Comparison of ENCODE assay signal across 8 cellular contexts in genomic region chr10:111598433-111599059, GRCh38.
A peak's percentile ranks its signal among the peaks of the same experiment; 100 is the strongest.
DNase-seq lines count a peak whose midpoint lies in the region; ATAC-seq and TF ChIP-seq lines count a peak whose summit lies in the region.

No MANE protein-coding gene starts in this region.

- ATAC-seq in GM18519 (IDR thresholded peaks at IDR 0.05; ENCODE audit: low FRiP score, unreplicated experiment) (peak; percentile 97), HG02970 (IDR thresholded peaks at IDR 0.05; ENCODE audit: low FRiP score, unreplicated experiment) (peak; percentile 85), gastroesophageal sphincter (no peak)

- peak; percentile 48 for DNase-seq in CD1c-positive myeloid dendritic cell (ENCODE audit: extremely low spot score)
- peak; percentile 3 for DNase-seq in NCI-H345 treated with DMSO at 0.1 percent for 48 hours (lab: John Stamatoyannopoulos, UW; ENCODE audit: unreplicated experiment)
- DNase-seq in activated T-cell treated with anti-CD3 and anti-CD28 coated beads for 24 hours (ENCODE audit: low read depth), result peak; percentile 11
- DNase-seq in pons (ENCODE audit: low spot score), result peak; percentile 78
- no peak for DNase-seq in T1000 (lab: John Stamatoyannopoulos, UW)

- TF ChIP-seq EP300 in gastroesophageal sphincter (IDR thresholded peaks at IDR 0.05), result no peak

- no peak overlapping the region for H3K27ac ChIP-seq in gastroesophageal sphincter

- 77 to 100% methylated on average over 1 to 2 of the region's 6 CpGs for WGBS in gastroesophageal sphincter (ENCODE audit: low coverage in 1 of 2), 2 donors

- TF ChIP-seq POLR2A in gastroesophageal sphincter (IDR thresholded peaks at IDR 0.05), result no peak

- no peaks in the 10 kb centered on the region for H3K27me3 ChIP-seq in gastroesophageal sphincter

- H3K36me3 ChIP-seq in gastroesophageal sphincter, result no peaks in the 10 kb centered on the region

- H3K4me1 ChIP-seq in gastroesophageal sphincter, result no peaks in the 10 kb centered on the region

- no peak overlapping the region for H3K4me3 ChIP-seq in gastroesophageal sphincter

- no peaks in the 10 kb centered on the region for H3K9me3 ChIP-seq in gastroesophageal sphincter

- peak; percentile 46 to 63 (median 49) for TF ChIP-seq CTCF in gastroesophageal sphincter (IDR thresholded peaks at IDR 0.05)
